11 cellular contexts compared by ENCODE assay signal in the genomic region with DNA sequence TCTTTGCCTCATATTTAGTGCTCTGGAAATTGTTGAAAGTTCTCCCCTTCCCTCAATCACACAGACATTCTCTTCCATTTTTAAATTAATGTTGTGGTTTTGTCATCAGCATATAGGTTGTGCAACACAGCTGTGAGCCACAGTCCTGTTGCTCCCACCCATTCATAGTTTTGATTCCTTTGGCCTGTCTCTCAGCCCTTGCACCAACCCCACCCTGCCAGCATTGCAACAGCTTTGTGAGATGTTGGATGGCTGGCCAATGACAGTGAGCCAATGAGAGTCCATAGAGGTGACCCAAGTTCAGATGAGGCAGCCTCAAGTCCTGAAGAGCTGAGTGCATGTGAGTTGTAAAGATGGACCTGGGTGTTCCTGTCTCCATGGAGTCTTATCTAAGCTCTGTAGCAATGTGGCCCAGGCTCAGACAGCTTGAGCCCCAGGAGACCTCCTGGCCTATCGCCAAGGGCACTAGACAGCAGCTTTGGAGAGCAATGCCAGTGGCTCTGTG.
A peak's percentile ranks its signal among the peaks of the same experiment; 100 is the strongest.
DNase-seq lines count a peak whose midpoint lies in the region; ATAC-seq, FAIRE-seq and TF ChIP-seq lines count a peak whose summit lies in the region.
"Had no signal": no experiment of that assay in that cellular context is flagged by ENCODE, and none has a peak within 500 bp of the region (broad histone marks: within the 10 kb centered on the region; RNA-seq: fewer than 3 reads in every experiment).

No MANE protein-coding gene starts in this region.

- WGBS in A549 (ENCODE audit: missing lambda C conversion rate), result 20% methylated on average over 1 of the region's 1 CpG

- H3K36me3 ChIP-seq in RWPE2 (ENCODE audit: low read depth) (no peaks in the 10 kb centered on the region), uterus (no peaks in the 10 kb centered on the region)
- H3K36me3 ChIP-seq: transverse colon had no signal

- peak in 1 of 2 experiments; percentile 17 for DNase-seq in A549 (ENCODE audit: low read depth in 1 of 2, low spot score in 1 of 2)
- DNase-seq in EL, result peak; percentile 87
- peak; percentile 81 for DNase-seq in RWPE2 (ENCODE audit: low spot score)
- DNase-seq in foreskin keratinocyte, result peak; percentile 81 to 87
- no peak for DNase-seq in NCI-H82 (lab: John Stamatoyannopoulos, UW)
- no peak for DNase-seq in uterus
- DNase-seq: dermis blood vessel endothelial cell, NCI-H2107, transverse colon had no signal

- H3K27ac ChIP-seq in A549 (0 out of 6 replicates have a peak overlapping the region, but pooled peaks of 1 of the 2 experiments have one; percentile 6), RWPE2 (ENCODE audit: poor library complexity, severe bottlenecking) (peak overlapping the region; percentile 77), foreskin keratinocyte (no peak overlapping the region), uterus (no peak overlapping the region)
- H3K27ac ChIP-seq: transverse colon had no signal

- no peak for TF ChIP-seq RAD21 in A549 (conservative IDR thresholded peaks at IDR 0.05 in 1 of 2, IDR thresholded peaks at IDR 0.05 in 1 of 2)

- H3K4me1 ChIP-seq in A549, result peaks cover 3% of the 10 kb centered on the region; the same call in 1 of the 3 replicates
- peaks cover 24% of the 10 kb centered on the region for H3K4me1 ChIP-seq in RWPE2 (ENCODE audit: insufficient read depth, poor library complexity, severe bottlenecking)
- no peaks in the 10 kb centered on the region for H3K4me1 ChIP-seq in foreskin keratinocyte
- H3K4me1 ChIP-seq in uterus, result no peaks in the 10 kb centered on the region
- H3K4me1 ChIP-seq: transverse colon had no signal

- no peak overlapping the region for H3K4me2 ChIP-seq in A549

- H3K27me3 ChIP-seq in RWPE2 (ENCODE audit: insufficient read depth, poor library complexity, severe bottlenecking) (no peaks in the 10 kb centered on the region), foreskin keratinocyte (no peaks in the 10 kb centered on the region), uterus (no peaks in the 10 kb centered on the region)
- H3K27me3 ChIP-seq: transverse colon had no signal

- H3K9me3 ChIP-seq in A549, result no peaks in the 10 kb centered on the region
- H3K9me3 ChIP-seq in RWPE2 (ENCODE audit: severe bottlenecking), result no peaks in the 10 kb centered on the region
- no peaks in the 10 kb centered on the region for H3K9me3 ChIP-seq in uterus
- H3K9me3 ChIP-seq: transverse colon had no signal

- POLR2A ChIA-PET in A549 (lab: Yijun Ruan, JAX), result no interaction called here

- CTCF ChIA-PET in A549 (lab: Yijun Ruan, JAX), result no interaction called here

- no peak overlapping the region for H3K4me3 ChIP-seq in A549
- no peak overlapping the region for H3K4me3 ChIP-seq in RWPE2 (ENCODE audit: severe bottlenecking)
- no peak overlapping the region for H3K4me3 ChIP-seq in uterus
- H3K4me3 ChIP-seq: transverse colon had no signal

- intact Hi-C loops in uterus (cut with DNase I; ENCODE audit: low total_unique reads), result no loop called here

- peak; percentile 19 to 23; a peak in 2 of 6 replicates for ATAC-seq in A549
- peak; percentile 96 for ATAC-seq in RWPE2 (ENCODE audit: low read depth)
- peak; percentile 41 for ATAC-seq in foreskin keratinocyte
- ATAC-seq in HG02973 (IDR thresholded peaks at IDR 0.05; ENCODE audit: unreplicated experiment), result no peak
- ATAC-seq in GM18519 (IDR thresholded peaks at IDR 0.05; ENCODE audit: low FRiP score, unreplicated experiment), result no peak

- TF ChIP-seq CTCF in A549 (IDR thresholded peaks at IDR 0.05) (no peak), RWPE2 (IDR thresholded peaks at IDR 0.05; ENCODE audit: poor library complexity, severe bottlenecking) (no peak), foreskin keratinocyte (conservative IDR thresholded peaks at IDR 0.05) (no peak), uterus (IDR thresholded peaks at IDR 0.05) (no peak)

- FAIRE-seq in A549 (lab: Jason Lieb, UNC), result no peak

- TF ChIP-seq POLR2A in A549 (IDR thresholded peaks at IDR 0.05; ENCODE audit: low read length) (no peak), uterus (IDR thresholded peaks at IDR 0.05) (no peak)

- TF ChIP-seq EP300 in A549 (IDR thresholded peaks at IDR 0.05), result no peak

TF ChIP-seq in A549, 52 proteins besides CTCF, POLR2A, EP300 and RAD21:
- TF ChIP-seq, protein P1, sequence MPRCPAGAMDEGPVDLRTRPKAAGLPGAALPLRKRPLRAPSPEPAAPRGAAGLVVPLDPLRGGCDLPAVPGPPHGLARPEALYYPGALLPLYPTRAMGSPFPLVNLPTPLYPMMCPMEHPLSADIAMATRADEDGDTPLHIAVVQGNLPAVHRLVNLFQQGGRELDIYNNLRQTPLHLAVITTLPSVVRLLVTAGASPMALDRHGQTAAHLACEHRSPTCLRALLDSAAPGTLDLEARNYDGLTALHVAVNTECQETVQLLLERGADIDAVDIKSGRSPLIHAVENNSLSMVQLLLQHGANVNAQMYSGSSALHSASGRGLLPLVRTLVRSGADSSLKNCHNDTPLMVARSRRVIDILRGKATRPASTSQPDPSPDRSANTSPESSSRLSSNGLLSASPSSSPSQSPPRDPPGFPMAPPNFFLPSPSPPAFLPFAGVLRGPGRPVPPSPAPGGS (IDR thresholded peaks at IDR 0.05), result no peak
- TF ChIP-seq CEBPB (IDR thresholded peaks at IDR 0.05), result peak in 1 of 2 experiments; percentile 22; a peak in 1 of 4 replicates

Comparison
In these comparisons a context has a peak if more than half of its experiments do, and no peak if none do; other contexts are left out.
1. ATAC-seq: peak in A549 (2 of 2), RWPE2 (single experiment) and foreskin keratinocyte (single experiment); none in HG02973 (single experiment) and GM18519 (single experiment).
2. DNase-seq: peak in EL (single experiment), RWPE2 (single experiment) and foreskin keratinocyte (2 of 2); none in NCI-H82 (single experiment) and uterus (0 of 2).